8 cellular contexts compared by ENCODE assay signal in the genomic region with DNA sequence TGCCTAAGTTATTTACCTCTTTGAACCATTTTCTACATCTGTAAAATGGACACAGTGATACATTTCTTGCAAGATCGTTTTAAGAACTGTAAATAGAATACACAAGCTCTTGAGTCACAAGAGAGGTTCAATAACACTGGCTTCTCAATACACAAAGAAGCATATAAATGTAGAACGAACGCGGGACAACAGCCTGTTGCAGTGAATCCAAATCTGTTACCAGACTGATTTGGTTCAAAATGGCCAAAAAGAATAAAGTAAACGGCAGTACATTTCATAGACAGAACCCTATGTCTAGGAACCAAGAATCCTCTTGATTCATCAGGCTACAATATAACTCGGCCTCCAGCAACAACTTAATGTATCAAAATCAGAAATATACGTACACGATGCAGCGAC. TPM values are rescaled to one million over a fixed set of nuclear protein-coding genes. Genes with fewer than 3 reads are reported as not detected.
DNase-seq lines count a peak whose midpoint lies in the region; ATAC-seq and TF ChIP-seq lines count a peak whose summit lies in the region.

No MANE protein-coding gene starts in this region.

- H3K9ac ChIP-seq in NT2/D1 (ENCODE audit: insufficient read length, low read depth), result peak overlapping the region; percentile 99

- H3K9me3 ChIP-seq in NT2/D1 (ENCODE audit: insufficient read depth, low read length), result no peaks in the 10 kb centered on the region
- H3K9me3 ChIP-seq in psoas muscle, result no peaks in the 10 kb centered on the region

- H3K36me3 ChIP-seq in NT2/D1 (ENCODE audit: insufficient read depth, insufficient read length, low read length) (peaks cover 12% of the 10 kb centered on the region), psoas muscle (ENCODE audit: insufficient read depth in 1 of 2, low read depth in 1 of 2) (peaks cover 0 to 4% of the 10 kb centered on the region in 2 donors)

- H3K27me3 ChIP-seq in NT2/D1 (ENCODE audit: insufficient read depth, insufficient read length), result no peaks in the 10 kb centered on the region
- H3K27me3 ChIP-seq in psoas muscle (ENCODE audit: insufficient read depth in 3 of 3, low read length in 2 of 3), result no peaks in the 10 kb centered on the region

- peaks cover 11% of the 10 kb centered on the region for H3K36me3 Mint-ChIP-seq in activated naive CD4-positive, alpha-beta T cell treated with anti-CD3 and anti-CD28 coated beads, Interleukin-2, amount 10 ng/mL, durations not matched to agents 7 days and 5 days

- H3K27ac ChIP-seq in psoas muscle, result peak overlapping the region; percentile 86

- H3K4me3 ChIP-seq in NT2/D1 (ENCODE audit: insufficient read length, low read depth) (peak overlapping the region; percentile 95), epithelial cell of proximal tubule (ENCODE audit: low read depth, low read length) (peak overlapping the region; percentile 97), psoas muscle (peak overlapping the region; percentile 85)

- H3K27me3 Mint-ChIP-seq in activated naive CD4-positive, alpha-beta T cell treated with anti-CD3 and anti-CD28 coated beads, Interleukin-2, amount 10 ng/mL, durations not matched to agents 7 days and 5 days, result peaks cover 5% of the 10 kb centered on the region

- no peak for TF ChIP-seq CTCF in epithelial cell of proximal tubule (conservative IDR thresholded peaks at IDR 0.05; ENCODE audit: low read depth, low read length)
- no peak for TF ChIP-seq CTCF in psoas muscle (IDR thresholded peaks at IDR 0.05)

- WGBS in psoas muscle, 3 donors, result 0 to 2% (median 1%) methylated on average over 9 of the region's 9 CpGs

- peak overlapping the region; percentile 91 for H3K27ac Mint-ChIP-seq in activated naive CD4-positive, alpha-beta T cell treated with anti-CD3 and anti-CD28 coated beads, Interleukin-2, amount 10 ng/mL, durations not matched to agents 7 days and 5 days

- peak in 2 of 4 donors; percentile 9 to 39 for ATAC-seq in psoas muscle

- H3K4me1 ChIP-seq in NT2/D1 (ENCODE audit: insufficient read depth, insufficient read length) (no peaks in the 10 kb centered on the region), psoas muscle (peaks cover 38% of the 10 kb centered on the region)

- H3K9me3 Mint-ChIP-seq in activated naive CD4-positive, alpha-beta T cell treated with anti-CD3 and anti-CD28 coated beads, Interleukin-2, amount 10 ng/mL, durations not matched to agents 7 days and 5 days, result no peaks in the 10 kb centered on the region

- CTCF ChIA-PET in activated naive CD4-positive, alpha-beta T cell treated with anti-CD3 and anti-CD28 coated beads, Interleukin-2, amount 10 ng/mL, durations not matched to agents 7 days and 5 days (lab: Charles Lee), result interaction anchor here (0.6 to 1.5 kb wide), 8 partner anchors 11 to 1584 kb away, joined by 3 to 9 read pairs (median 4); no protein-coding TSS in a partner anchor

- H3K4me1 Mint-ChIP-seq in activated naive CD4-positive, alpha-beta T cell treated with anti-CD3 and anti-CD28 coated beads, Interleukin-2, amount 10 ng/mL, durations not matched to agents 7 days and 5 days, result peaks cover 31% of the 10 kb centered on the region

- intact Hi-C loops in psoas muscle (cut with DNase I), result loop anchor here in 1 of 2 donors (10.0 kb wide), 1 partner anchor 344 kb away; no protein-coding TSS in a partner anchor

- peak overlapping the region; percentile 87 for H3K4me3 Mint-ChIP-seq in activated naive CD4-positive, alpha-beta T cell treated with anti-CD3 and anti-CD28 coated beads, Interleukin-2, amount 10 ng/mL, durations not matched to agents 7 days and 5 days

- no peak for DNase-seq in activated naive CD4-positive, alpha-beta T cell treated with anti-CD3 and anti-CD28 coated beads, Interleukin-2, amount 10 ng/mL, durations not matched to agents 7 days and 5 days
- DNase-seq in activated naive CD4-positive, alpha-beta T cell (lab: John Stamatoyannopoulos, UW), result no peak
- no peak for DNase-seq in NT2/D1 (ENCODE audit: low read depth, low spot score)
- no peak for DNase-seq in epithelial cell of proximal tubule (ENCODE audit: low read depth)
- no peak for DNase-seq in psoas muscle
- no peak for DNase-seq in NCI-H2029 (lab: John Stamatoyannopoulos, UW)
- DNase-seq in HuH-7 (ENCODE audit: low spot score), result no peak
- DNase-seq in iPS-NIHi11 (ENCODE audit: low spot score), result no peak

RNA-seq across cellular contexts. Expression of gene MTPAP, which starts 0.7 kb away (rescaled TPM):
- total RNA-seq in epithelial cell of proximal tubule (12.9 and 14.2 TPM in 2 replicates), psoas muscle (10 to 100 TPM; 22.3 to 41.7 (median 28.2) TPM)
- polyA plus RNA-seq in psoas muscle, result 10 to 100 TPM in 1 of 3 donors, 1 to 10 TPM in 2; 7.9 to 14.7 (median 9.8) TPM
